In genomic region chr3:30702038-30702437, GRCh38 we compare ENCODE assay signal across 16 cellular contexts.
DNase-seq lines count a peak whose midpoint lies in the region; ATAC-seq and TF ChIP-seq lines count a peak whose summit lies in the region.
"Had no signal": no experiment of that assay in that cellular context is flagged by ENCODE, and none has a peak within 500 bp of the region (broad histone marks: within the 10 kb centered on the region; RNA-seq: fewer than 3 reads in every experiment).

No MANE protein-coding gene starts in this region.

- POLR2A ChIA-PET in CD4-positive, alpha-beta T cell (lab: Charles Lee), result no interaction called here
- POLR2A ChIA-PET in naive thymus-derived CD8-positive, alpha-beta T cell (lab: Charles Lee), result interaction anchor here (1.5 to 1.8 kb wide), 2 partner anchors 12 to 17 kb away, joined by 3 to 5 read pairs; no protein-coding TSS in a partner anchor

- DNase-seq in activated naive CD8-positive, alpha-beta T cell treated with anti-CD3 and anti-CD28 coated beads for 36 hours, result no peak
- DNase-seq in CD4-positive, alpha-beta T cell, result no peak
- no peak for DNase-seq in Calu3
- DNase-seq in naive thymus-derived CD8-positive, alpha-beta T cell, result no peak
- DNase-seq in stimulated activated CD4-positive, alpha-beta T cell treated with anti-CD3 and anti-CD28 coated beads, Interleukin-4, amount 100 ng/mL, for 24 hours, result no peak
- DNase-seq: ACHN; CD4-positive, alpha-beta memory T cell; DMS 273 treated with DMSO at 0.1 percent for 48 hours; DMS53; DND-41; EL; H9 had no signal

- intact Hi-C loops in CD4-positive, alpha-beta T cell (cut with DNase I, micrococcal nuclease), result no loop called here
- intact Hi-C loops in Calu3 (cut with micrococcal nuclease; ENCODE audit: unreplicated experiment), result no loop called here

- no peak overlapping the region for H3K4me3 Mint-ChIP-seq in activated naive CD8-positive, alpha-beta T cell
- no peak overlapping the region for H3K4me3 Mint-ChIP-seq in activated naive CD8-positive, alpha-beta T cell treated with anti-CD3 and anti-CD28 coated beads for 36 hours
- no peak overlapping the region for H3K4me3 Mint-ChIP-seq in CD4-positive, alpha-beta T cell
- H3K4me3 Mint-ChIP-seq in Calu3 (ENCODE audit: low read depth, unreplicated experiment), result no peak overlapping the region
- H3K4me3 Mint-ChIP-seq in naive thymus-derived CD8-positive, alpha-beta T cell, result peak overlapping the region in 1 of 10 donors; percentile 37
- H3K4me3 Mint-ChIP-seq: CD4-positive, alpha-beta memory T cell; H9 had no signal

- CTCF ChIA-PET in CD4-positive, alpha-beta T cell (lab: Charles Lee), result no interaction called here
- CTCF ChIA-PET in Calu3 (lab: Charles Lee), result no interaction called here

- no peak overlapping the region for H3K27ac ChIP-seq in CD4-positive, alpha-beta T cell (ENCODE audit: low read depth, low read length)
- H3K27ac ChIP-seq: C4-2B had no signal

- peak overlapping the region; percentile 85 for H3K27ac Mint-ChIP-seq in activated naive CD8-positive, alpha-beta T cell
- H3K27ac Mint-ChIP-seq in activated naive CD8-positive, alpha-beta T cell treated with anti-CD3 and anti-CD28 coated beads for 36 hours, result no peak overlapping the region
- peak overlapping the region; percentile 8 for H3K27ac Mint-ChIP-seq in CD4-positive, alpha-beta T cell
- peak overlapping the region; percentile 21 for H3K27ac Mint-ChIP-seq in Calu3 (ENCODE audit: unreplicated experiment)
- H3K27ac Mint-ChIP-seq in naive thymus-derived CD8-positive, alpha-beta T cell, result peak overlapping the region; percentile 1 to 83 (median 66)

- no peaks in the 10 kb centered on the region for H3K27me3 Mint-ChIP-seq in activated naive CD8-positive, alpha-beta T cell
- H3K27me3 Mint-ChIP-seq in activated naive CD8-positive, alpha-beta T cell treated with anti-CD3 and anti-CD28 coated beads for 36 hours, result no peaks in the 10 kb centered on the region
- H3K27me3 Mint-ChIP-seq in CD4-positive, alpha-beta T cell, result no peaks in the 10 kb centered on the region
- H3K27me3 Mint-ChIP-seq in Calu3 (ENCODE audit: unreplicated experiment), result no peaks in the 10 kb centered on the region
- H3K27me3 Mint-ChIP-seq in naive thymus-derived CD8-positive, alpha-beta T cell, result no peaks in the 10 kb centered on the region
- H3K27me3 Mint-ChIP-seq: CD4-positive, alpha-beta memory T cell had no signal

- TF ChIP-seq CTCF in CD4-positive, alpha-beta T cell (IDR thresholded peaks at IDR 0.05), result no peak
- no peak for TF ChIP-seq CTCF in Calu3 (IDR thresholded peaks at IDR 0.05; ENCODE audit: unreplicated experiment)

- no TSS peak for BruUV-seq in Calu3 (replicated peaks; lab: Mats Ljungman, UMichigan)

- no peak for ATAC-seq in CD4-positive, alpha-beta T cell (ENCODE audit: poor library complexity)
- ATAC-seq in naive thymus-derived CD8-positive, alpha-beta T cell, result no peak
- no peak for ATAC-seq in HG02981 (IDR thresholded peaks at IDR 0.05; ENCODE audit: unreplicated experiment)
- ATAC-seq: GM12878 had no signal

- peaks cover 39% of the 10 kb centered on the region for H3K4me1 Mint-ChIP-seq in activated naive CD8-positive, alpha-beta T cell (ENCODE audit: low read depth)
- peaks cover 27% of the 10 kb centered on the region for H3K4me1 Mint-ChIP-seq in activated naive CD8-positive, alpha-beta T cell treated with anti-CD3 and anti-CD28 coated beads for 36 hours
- H3K4me1 Mint-ChIP-seq in CD4-positive, alpha-beta T cell (ENCODE audit: low read depth), result peaks cover 56% of the 10 kb centered on the region
- peaks cover 5% of the 10 kb centered on the region for H3K4me1 Mint-ChIP-seq in Calu3 (ENCODE audit: low read depth, unreplicated experiment)
- H3K4me1 Mint-ChIP-seq in naive thymus-derived CD8-positive, alpha-beta T cell, result peaks cover 23 to 69% (median 50%) of the 10 kb centered on the region in 4 donors

- H3K36me3 Mint-ChIP-seq in activated naive CD8-positive, alpha-beta T cell, result peaks cover 34% of the 10 kb centered on the region
- H3K36me3 Mint-ChIP-seq in activated naive CD8-positive, alpha-beta T cell treated with anti-CD3 and anti-CD28 coated beads for 36 hours, result peaks cover 80% of the 10 kb centered on the region
- peaks cover 27% of the 10 kb centered on the region for H3K36me3 Mint-ChIP-seq in CD4-positive, alpha-beta T cell (ENCODE audit: low read depth)
- peaks cover 5% of the 10 kb centered on the region for H3K36me3 Mint-ChIP-seq in Calu3 (ENCODE audit: insufficient read depth, unreplicated experiment)
- peaks cover 3 to 40% (median 24%) of the 10 kb centered on the region in 3 donors for H3K36me3 Mint-ChIP-seq in naive thymus-derived CD8-positive, alpha-beta T cell

- H3K27me3 ChIP-seq in CD4-positive, alpha-beta T cell (ENCODE audit: control insufficient read depth, insufficient read depth, low read length), result no peaks in the 10 kb centered on the region

- peaks cover under 1% of the 10 kb centered on the region for H3K9me3 Mint-ChIP-seq in activated naive CD8-positive, alpha-beta T cell (ENCODE audit: low read depth)
- peaks cover 13% of the 10 kb centered on the region for H3K9me3 Mint-ChIP-seq in activated naive CD8-positive, alpha-beta T cell treated with anti-CD3 and anti-CD28 coated beads for 36 hours
- H3K9me3 Mint-ChIP-seq in CD4-positive, alpha-beta T cell, result peaks cover 2% of the 10 kb centered on the region
- peaks cover 3% of the 10 kb centered on the region for H3K9me3 Mint-ChIP-seq in Calu3 (ENCODE audit: low read depth, unreplicated experiment)
- peaks cover 0 to 15% (median under 1%) of the 10 kb centered on the region in 9 donors for H3K9me3 Mint-ChIP-seq in naive thymus-derived CD8-positive, alpha-beta T cell

- H3K9me3 ChIP-seq in CD4-positive, alpha-beta T cell (ENCODE audit: control insufficient read depth, low read length), result no peaks in the 10 kb centered on the region
